17 cellular contexts compared by ENCODE assay signal in the genomic region with DNA sequence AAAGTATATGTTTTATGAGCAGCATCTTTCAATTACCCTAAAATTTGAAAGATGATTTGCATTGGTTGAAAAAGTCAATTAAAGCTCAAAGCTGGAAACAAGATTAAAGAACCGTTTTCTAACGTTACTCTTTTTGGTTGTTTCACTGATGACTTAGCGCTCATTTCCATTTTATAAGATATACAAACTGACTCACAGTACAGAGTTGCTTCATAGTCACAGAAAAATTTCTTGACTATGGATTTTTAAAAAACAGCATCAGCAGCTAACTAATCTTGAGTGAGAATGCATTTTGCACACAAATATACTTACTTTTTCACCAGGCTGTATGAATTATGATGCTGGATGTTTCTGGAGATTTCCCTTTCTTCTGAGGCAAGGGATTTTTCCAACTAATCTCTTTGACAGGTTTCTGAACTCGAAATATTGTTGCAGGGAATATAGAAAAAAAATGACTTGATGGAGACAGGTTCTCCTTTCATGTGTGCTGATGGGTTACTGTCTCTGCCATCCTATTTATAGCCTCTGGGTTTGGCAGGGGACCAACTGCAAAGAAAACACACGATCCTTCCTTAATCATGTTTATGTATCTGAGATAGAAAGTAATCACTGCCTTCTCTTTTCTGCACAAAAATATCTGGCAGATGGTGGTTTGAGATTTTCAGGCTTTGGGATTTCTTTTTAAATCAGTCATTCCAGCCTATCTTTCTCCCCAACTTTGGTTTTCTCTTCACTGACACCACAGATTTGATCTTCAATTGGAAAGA.
DNase-seq lines count a peak whose midpoint lies in the region; TF ChIP-seq lines count a peak whose summit lies in the region.
"Had no signal": no experiment of that assay in that cellular context is flagged by ENCODE, and none has a peak within 500 bp of the region (broad histone marks: within the 10 kb centered on the region; RNA-seq: fewer than 3 reads in every experiment).

No MANE protein-coding gene starts in this region.

- TF ChIP-seq CTCF in choroid plexus epithelial cell (conservative IDR thresholded peaks at IDR 0.05; ENCODE audit: low read depth, low read length): no peak
- TF ChIP-seq CTCF in transverse colon (IDR thresholded peaks at IDR 0.05): no peak
- TF ChIP-seq CTCF in endodermal cell (conservative IDR thresholded peaks at IDR 0.05): no peak

- no peaks in the 10 kb centered on the region for H3K9me2 ChIP-seq in GM23248 (ENCODE audit: insufficient read depth)

- no peaks in the 10 kb centered on the region for H3K27me3 Mint-ChIP-seq in endodermal cell (ENCODE audit: insufficient read depth)
- H3K27me3 Mint-ChIP-seq: activated CD4-positive, alpha-beta T cell treated with anti-CD3 and anti-CD28 coated beads, Interleukin-2, amount 10 ng/mL, durations not matched to agents 7 days and 5 days had no signal

- intact Hi-C loops in transverse colon (cut with DNase I; ENCODE audit: low total_unique reads): no loop called here

- peaks cover 22% of the 10 kb centered on the region for H3K36me3 ChIP-seq in GM23248 (ENCODE audit: low read depth)
- peaks cover 0 to 9% (median 3%) of the 10 kb centered on the region in 4 donors for H3K36me3 ChIP-seq in transverse colon
- peaks cover 97% of the 10 kb centered on the region for H3K36me3 ChIP-seq in endodermal cell (ENCODE audit: control insufficient read depth, insufficient read depth, low read length)

- no peak for TF ChIP-seq EP300 in transverse colon (IDR thresholded peaks at IDR 0.05; ENCODE audit: low read depth)

- TF ChIP-seq POLR2A in transverse colon (IDR thresholded peaks at IDR 0.05): no peak

- H3K27me3 ChIP-seq in GM23248 (replicated peaks; ENCODE audit: insufficient read depth) (no peaks in the 10 kb centered on the region), transverse colon (no peaks in the 10 kb centered on the region), endodermal cell (ENCODE audit: control insufficient read depth, insufficient read depth, low read length, poor library complexity, severe bottlenecking) (no peaks in the 10 kb centered on the region)
- H3K27me3 ChIP-seq: pancreas, tibial nerve had no signal

- no peak overlapping the region for H3K27ac Mint-ChIP-seq in endodermal cell
- H3K27ac Mint-ChIP-seq: activated CD4-positive, alpha-beta T cell treated with anti-CD3 and anti-CD28 coated beads, Interleukin-2, amount 10 ng/mL, durations not matched to agents 7 days and 5 days; activated naive CD4-positive, alpha-beta T cell treated with anti-CD3 and anti-CD28 coated beads, Interleukin-2, amount 50 U/mL, for 72 hours; CD14-positive monocyte had no signal

- H3K79me2 ChIP-seq in GM23248 (ENCODE audit: insufficient read depth): no peaks in the 10 kb centered on the region

- H3K4me2 ChIP-seq in GM23248 (ENCODE audit: unreplicated experiment): no peak overlapping the region

- no peaks in the 10 kb centered on the region for H4K20me1 ChIP-seq in GM23248 (ENCODE audit: insufficient read depth)

- H3F3A ChIP-seq in GM23248 (ENCODE audit: insufficient read depth): peaks cover 28% of the 10 kb centered on the region

- H3K4me3 ChIP-seq in GM23248 (no peak overlapping the region), choroid plexus epithelial cell (ENCODE audit: low read depth, low read length) (no peak overlapping the region), transverse colon (no peak overlapping the region), endodermal cell (ENCODE audit: low read length) (no peak overlapping the region)
- H3K4me3 ChIP-seq: pancreas, tibial nerve had no signal

- H3K4me1 Mint-ChIP-seq in endodermal cell: no peaks in the 10 kb centered on the region
- H3K4me1 Mint-ChIP-seq: activated CD4-positive, alpha-beta T cell treated with anti-CD3 and anti-CD28 coated beads, Interleukin-2, amount 10 ng/mL, durations not matched to agents 7 days and 5 days; CD14-positive monocyte had no signal

- H3K4me3 Mint-ChIP-seq in endodermal cell: no peak overlapping the region
- H3K4me3 Mint-ChIP-seq: activated CD4-positive, alpha-beta T cell treated with anti-CD3 and anti-CD28 coated beads, Interleukin-2, amount 10 ng/mL, durations not matched to agents 7 days and 5 days; CD14-positive monocyte had no signal

- 57 to 65% methylated on average over 5 of the region's 5 CpGs for WGBS in GM23248 (ENCODE audit: low coverage in 1 of 2, low lambda C conversion rate in 2 of 2, missing lambda C conversion rate in 2 of 2), 2 experiments
- WGBS in transverse colon (ENCODE audit: low coverage in 1 of 2), 2 donors: 66 to 75% methylated on average over 4 to 5 of the region's 5 CpGs
- WGBS in endodermal cell (ENCODE audit: insufficient coverage in 1 of 2, insufficient read length in 1 of 2), 2 experiments: 96 to 100% methylated on average over 4 to 5 of the region's 5 CpGs

- H3K9ac ChIP-seq in GM23248: no peak overlapping the region
- H3K9ac ChIP-seq in endodermal cell (ENCODE audit: extremely low read depth, low read length, poor library complexity, severe bottlenecking): no peak overlapping the region

- no peaks in the 10 kb centered on the region for H3K9me3 Mint-ChIP-seq in endodermal cell
- H3K9me3 Mint-ChIP-seq: activated CD4-positive, alpha-beta T cell treated with anti-CD3 and anti-CD28 coated beads, Interleukin-2, amount 10 ng/mL, durations not matched to agents 7 days and 5 days; activated naive CD4-positive, alpha-beta T cell treated with anti-CD3 and anti-CD28 coated beads, Interleukin-2, amount 50 U/mL, for 72 hours; CD14-positive monocyte had no signal

- no peak overlapping the region for H2AFZ ChIP-seq in GM23248

- no peaks in the 10 kb centered on the region for H3K9me3 ChIP-seq in GM23248 (ENCODE audit: low read depth)
- H3K9me3 ChIP-seq in transverse colon: no peaks in the 10 kb centered on the region
- H3K9me3 ChIP-seq in endodermal cell (ENCODE audit: control insufficient read depth, low read length): no peaks in the 10 kb centered on the region
- H3K9me3 ChIP-seq: pancreas, tibial nerve had no signal

- peaks cover 54% of the 10 kb centered on the region for H3K36me3 Mint-ChIP-seq in endodermal cell (ENCODE audit: low read depth)

- H3K27ac ChIP-seq in GM23248 (no peak overlapping the region), transverse colon (no peak overlapping the region), endodermal cell (ENCODE audit: low read depth, low read length) (no peak overlapping the region)
- H3K27ac ChIP-seq: pancreas, tibial nerve had no signal

- DNase-seq in GM23248: peak; percentile 57
- DNase-seq in NCI-H69 (lab: John Stamatoyannopoulos, UW): peak; percentile 39
- DNase-seq in choroid plexus epithelial cell (ENCODE audit: low read depth): peak; percentile 49
- peak; percentile 50 for DNase-seq in myocyte (ENCODE audit: low read depth)
- no peak for DNase-seq in T-helper 1 cell
- DNase-seq in transverse colon: no peak
- DNase-seq in endodermal cell: no peak
- DNase-seq in OCI-M1 (lab: John Stamatoyannopoulos, UW): no peak
- DNase-seq: activated CD4-positive, alpha-beta T cell treated with anti-CD3 and anti-CD28 coated beads, Interleukin-2, amount 10 ng/mL, durations not matched to agents 7 days and 5 days; activated T-cell treated with anti-CD3 and anti-CD28 coated beads for 4 hours; DMS79; left cardiac atrium; pancreas; SHP77 treated with DMSO at 0.1 percent for 48 hours had no signal

- H3K4me1 ChIP-seq in GM23248 (ENCODE audit: insufficient read depth) (peaks cover 32% of the 10 kb centered on the region), transverse colon (no peaks in the 10 kb centered on the region), endodermal cell (ENCODE audit: control insufficient read depth, insufficient read depth, low read length) (no peaks in the 10 kb centered on the region)
- H3K4me1 ChIP-seq: pancreas had no signal

- in situ Hi-C loops in GM23248 (cut with MboI) (no loop called here), transverse colon (cut with MboI; ENCODE audit: low pct_ligation_motif_present in 1 of 4, low pct_unique_long_range_greater_than_20kb in 1 of 4, low sequenced_read_pairs in 3 of 4) (no loop called here)

Comparison
In these comparisons a context has a peak if more than half of its experiments do, and no peak if none do; other contexts are left out.
1. DNase-seq: peak in GM23248 (single experiment), NCI-H69 (single experiment), choroid plexus epithelial cell (single experiment) and myocyte (single experiment); none in T-helper 1 cell (0 of 5), transverse colon (single experiment), endodermal cell (single experiment) and OCI-M1 (single experiment).